ENCODE assay signal across 36 cellular contexts in genomic region chr10:51788270-51788669, GRCh38.
"Had no signal": no experiment of that assay in that cellular context is flagged by ENCODE, and none has a peak within 500 bp of the region (broad histone marks: within the 10 kb centered on the region; RNA-seq: fewer than 3 reads in every experiment).

No MANE protein-coding gene starts in this region.

- H3K4me1 Mint-ChIP-seq: activated naive CD4-positive, alpha-beta T cell treated with anti-CD3 and anti-CD28 coated beads, Interleukin-2, amount 10 ng/mL, durations not matched to agents 7 days and 5 days; activated naive CD4-positive, alpha-beta T cell treated with anti-CD3 and anti-CD28 coated beads, Interleukin-2, amount 50 U/mL, for 24 hours; activated naive CD8-positive, alpha-beta T cell treated with anti-CD3 and anti-CD28 coated beads for 36 hours; activated naive CD8-positive, alpha-beta T cell treated with anti-CD3 and anti-CD28 coated beads, Interleukin-2, amount 10 ng/mL, durations not matched to agents 7 days and 5 days; activated naive CD8-positive, alpha-beta T cell treated with anti-CD3 and anti-CD28 coated beads, Interleukin-2, amount 50 U/mL, for 24 hours; activated T-helper 17 cell treated with anti-CD3 and anti-CD28 coated beads, Interleukin-2, amount 50 U/mL, for 72 hours; central memory CD8-positive, alpha-beta T cell had no signal

- H3K36me3 ChIP-seq: adrenal gland, brain microvascular endothelial cell, breast epithelium, cardiac muscle cell had no signal

- H3K4me3 Mint-ChIP-seq: activated naive CD4-positive, alpha-beta T cell treated with anti-CD3 and anti-CD28 coated beads for 36 hours; activated naive CD4-positive, alpha-beta T cell treated with anti-CD3 and anti-CD28 coated beads, Interleukin-2, amount 10 ng/mL, durations not matched to agents 7 days and 5 days; activated naive CD4-positive, alpha-beta T cell treated with anti-CD3 and anti-CD28 coated beads, Interleukin-2, amount 50 U/mL, for 24 hours; activated naive CD8-positive, alpha-beta T cell; activated naive CD8-positive, alpha-beta T cell treated with anti-CD3 and anti-CD28 coated beads for 36 hours; activated naive CD8-positive, alpha-beta T cell treated with anti-CD3 and anti-CD28 coated beads, Interleukin-2, amount 10 ng/mL, durations not matched to agents 7 days and 5 days; activated naive CD8-positive, alpha-beta T cell treated with anti-CD3 and anti-CD28 coated beads, Interleukin-2, amount 50 U/mL, for 24 hours; activated T-cell treated with anti-CD3 and anti-CD28 coated beads, Interleukin-2, amount 50 U/mL, for 24 hours; activated T-cell treated with anti-CD3 and anti-CD28 coated beads, Interleukin-2, amount 50 U/mL, for 4 hours; activated T-cell treated with anti-CD3 and anti-CD28 coated beads, Interleukin-2, amount 50 U/mL, for 72 hours; activated T-helper 1 cell treated with anti-CD3 and anti-CD28 coated beads, Interleukin-12 subunit alpha, Interleukin-12 subunit beta, Interleukin-2, Interleukin-4 antibody, amounts not matched to agents 30 ng/mL and 10 ng/mL and 1 ng/mL, durations not matched to agents 14 hours and 24 hours and 36 hours; activated T-helper 17 cell treated with anti-CD3 and anti-CD28 coated beads, Interleukin-2, amount 50 U/mL, for 72 hours; central memory CD8-positive, alpha-beta T cell had no signal

- H3K27me3 ChIP-seq: adrenal gland, body of pancreas, brain microvascular endothelial cell, breast epithelium, cardiac muscle cell had no signal

- H3K27ac ChIP-seq: adrenal gland, body of pancreas, brain microvascular endothelial cell, breast epithelium, cardiac muscle cell had no signal

- DNase-seq: activated effector memory CD4-positive, alpha-beta T cell treated with anti-CD3 and anti-CD28 coated beads, Interleukin-2, amount 50 U/mL, for 16 hours; activated effector memory CD4-positive, alpha-beta T cell treated with Interleukin-2 at 50 U/mL for 16 hours; activated gamma-delta T cell; activated gamma-delta T cell treated with Interleukin-2 at 50 U/mL for 16 hours; activated naive CD4-positive, alpha-beta T cell; activated naive CD4-positive, alpha-beta T cell treated with anti-CD3 and anti-CD28 coated beads for 36 hours; activated naive CD4-positive, alpha-beta T cell treated with anti-CD3 and anti-CD28 coated beads, Interleukin-2, amount 10 ng/mL, durations not matched to agents 7 days and 5 days; activated naive CD4-positive, alpha-beta T cell treated with anti-CD3 and anti-CD28 coated beads, Interleukin-2, amount 50 U/mL, for 16 hours; activated naive CD4-positive, alpha-beta T cell treated with Interleukin-2 at 50 U/mL for 16 hours; activated naive CD8-positive, alpha-beta T cell treated with anti-CD3 and anti-CD28 coated beads for 36 hours; activated naive CD8-positive, alpha-beta T cell treated with anti-CD3 and anti-CD28 coated beads, Interleukin-2, amount 10 ng/mL, durations not matched to agents 7 days and 5 days; activated naive CD8-positive, alpha-beta T cell treated with anti-CD3 and anti-CD28 coated beads, Interleukin-2, amount 50 U/mL, for 24 hours; activated T-cell treated with anti-CD3 and anti-CD28 coated beads, Interleukin-2, amount 50 U/mL, for 1 hour; activated T-cell treated with anti-CD3 and anti-CD28 coated beads, Interleukin-2, amount 50 U/mL, for 24 hours; activated T-cell treated with anti-CD3 and anti-CD28 coated beads, Interleukin-2, amount 50 U/mL, for 4 hours; activated T-cell treated with anti-CD3 and anti-CD28 coated beads, Interleukin-2, amount 50 U/mL, for 48 hours; activated T-cell treated with anti-CD3 and anti-CD28 coated beads, Interleukin-2, amount 50 U/mL, for 72 hours; adrenal gland; amniotic stem cell; amygdala; aorta; body of pancreas; brain microvascular endothelial cell; caudate nucleus; central memory CD4-positive, alpha-beta T cell; cerebellar nuclear complex had no signal

- H3K4me3 ChIP-seq: adrenal gland, body of pancreas, breast epithelium, cardiac muscle cell had no signal

- H3K4me1 ChIP-seq: adrenal gland, body of pancreas, breast epithelium had no signal

- H3K27ac Mint-ChIP-seq: activated naive CD4-positive, alpha-beta T cell treated with anti-CD3 and anti-CD28 coated beads for 36 hours; activated naive CD4-positive, alpha-beta T cell treated with anti-CD3 and anti-CD28 coated beads, Interleukin-2, amount 10 ng/mL, durations not matched to agents 7 days and 5 days; activated naive CD4-positive, alpha-beta T cell treated with anti-CD3 and anti-CD28 coated beads, Interleukin-2, amount 50 U/mL, for 24 hours; activated naive CD4-positive, alpha-beta T cell treated with anti-CD3 and anti-CD28 coated beads, Interleukin-2, amount 50 U/mL, for 72 hours; activated naive CD8-positive, alpha-beta T cell; activated naive CD8-positive, alpha-beta T cell treated with anti-CD3 and anti-CD28 coated beads for 36 hours; activated naive CD8-positive, alpha-beta T cell treated with anti-CD3 and anti-CD28 coated beads, Interleukin-2, amount 10 ng/mL, durations not matched to agents 7 days and 5 days; activated naive CD8-positive, alpha-beta T cell treated with anti-CD3 and anti-CD28 coated beads, Interleukin-2, amount 50 U/mL, for 24 hours; activated T-cell treated with anti-CD3 and anti-CD28 coated beads, Interleukin-2, amount 50 U/mL, for 24 hours; activated T-cell treated with anti-CD3 and anti-CD28 coated beads, Interleukin-2, amount 50 U/mL, for 72 hours; activated T-helper 1 cell treated with anti-CD3 and anti-CD28 coated beads, Interleukin-12 subunit alpha, Interleukin-12 subunit beta, Interleukin-2, Interleukin-4 antibody, amounts not matched to agents 30 ng/mL and 10 ng/mL and 1 ng/mL, durations not matched to agents 14 hours and 24 hours and 36 hours; activated T-helper 17 cell treated with anti-CD3 and anti-CD28 coated beads, Interleukin-2, amount 50 U/mL, for 72 hours; activated T-helper 2 cell treated with anti-CD3 and anti-CD28 coated beads, Interferon-gamma antibody, Interleukin-2, Interleukin-4, amounts not matched to agents 10 μg/mL and 5 μg/mL and 100 μg/mL, durations not matched to agents 14 hours and 24 hours and 36 hours had no signal

- H3K36me3 Mint-ChIP-seq: activated naive CD4-positive, alpha-beta T cell treated with anti-CD3 and anti-CD28 coated beads, Interleukin-2, amount 10 ng/mL, durations not matched to agents 7 days and 5 days; activated naive CD4-positive, alpha-beta T cell treated with anti-CD3 and anti-CD28 coated beads, Interleukin-2, amount 50 U/mL, for 24 hours; activated naive CD8-positive, alpha-beta T cell; activated naive CD8-positive, alpha-beta T cell treated with anti-CD3 and anti-CD28 coated beads for 36 hours; activated naive CD8-positive, alpha-beta T cell treated with anti-CD3 and anti-CD28 coated beads, Interleukin-2, amount 10 ng/mL, durations not matched to agents 7 days and 5 days had no signal

- ATAC-seq: activated naive CD4-positive, alpha-beta T cell treated with anti-CD3 and anti-CD28 coated beads, Interleukin-2, amount 50 U/mL, for 72 hours; activated naive CD8-positive, alpha-beta T cell treated with anti-CD3 and anti-CD28 coated beads, Interleukin-2, amount 50 U/mL, for 24 hours; activated T-cell treated with anti-CD3 and anti-CD28 coated beads, Interleukin-2, amount 50 U/mL, for 4 hours; activated T-cell treated with anti-CD3 and anti-CD28 coated beads, Interleukin-2, amount 50 U/mL, for 72 hours; activated T-helper 17 cell treated with anti-CD3 and anti-CD28 coated beads, Interleukin-2, amount 50 U/mL, for 72 hours; body of pancreas had no signal

- H3K9me3 ChIP-seq: body of pancreas had no signal

- H3K27me3 Mint-ChIP-seq: activated naive CD4-positive, alpha-beta T cell treated with anti-CD3 and anti-CD28 coated beads, Interleukin-2, amount 10 ng/mL, durations not matched to agents 7 days and 5 days; activated naive CD8-positive, alpha-beta T cell treated with anti-CD3 and anti-CD28 coated beads, Interleukin-2, amount 10 ng/mL, durations not matched to agents 7 days and 5 days; activated naive CD8-positive, alpha-beta T cell treated with anti-CD3 and anti-CD28 coated beads, Interleukin-2, amount 50 U/mL, for 24 hours; activated T-cell treated with anti-CD3 and anti-CD28 coated beads, Interleukin-2, amount 50 U/mL, for 24 hours; brain had no signal
